ENCODE assay signal across 19 cellular contexts in the genomic region with DNA sequence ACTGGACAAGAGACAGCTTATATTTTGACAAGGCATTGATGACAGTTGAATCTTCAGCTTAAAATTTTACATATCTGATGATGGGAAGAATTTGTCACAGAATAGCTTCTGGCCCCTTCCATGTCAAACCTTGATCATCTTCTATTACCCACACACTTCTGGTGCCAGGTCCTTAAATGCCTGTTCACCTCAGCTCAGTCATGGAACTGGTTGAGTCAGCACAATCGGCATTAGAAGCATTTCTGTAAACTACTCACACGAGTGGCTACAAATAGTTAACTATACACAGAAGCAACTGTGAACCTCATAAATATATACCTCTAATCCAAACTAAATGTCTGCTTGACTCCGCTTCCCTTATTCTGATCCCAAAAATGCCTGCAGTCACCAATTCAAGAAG.
"Had no signal": no experiment of that assay in that cellular context is flagged by ENCODE, and none has a peak within 500 bp of the region (broad histone marks: within the 10 kb centered on the region; RNA-seq: fewer than 3 reads in every experiment).

No MANE protein-coding gene starts in this region.

- H3K4me3 ChIP-seq: tibial nerve, uterus had no signal

- H3K9me3 Mint-ChIP-seq: activated naive CD8-positive, alpha-beta T cell treated with anti-CD3 and anti-CD28 coated beads for 36 hours; effector memory CD8-positive, alpha-beta T cell; natural killer cell treated with Interleukin-12 subunit alpha and Interleukin-12 subunit beta and Interleukin-15 and Interleukin-18, amount 100 ng/mL, for 72 hours had no signal

- H3K4me1 ChIP-seq: uterus had no signal

- H3K4me3 Mint-ChIP-seq: activated CD4-positive, alpha-beta T cell treated with anti-CD3 and anti-CD28 coated beads, Interleukin-2, amount 10 ng/mL, durations not matched to agents 7 days and 5 days; activated naive CD8-positive, alpha-beta T cell treated with anti-CD3 and anti-CD28 coated beads for 36 hours; activated T-cell treated with anti-CD3 and anti-CD28 coated beads, Interleukin-2, amount 50 U/mL, for 72 hours; effector memory CD8-positive, alpha-beta T cell; natural killer cell treated with Interleukin-12 subunit alpha and Interleukin-12 subunit beta and Interleukin-15 and Interleukin-18, amount 100 ng/mL, for 72 hours had no signal

- DNase-seq: activated CD4-positive, alpha-beta T cell treated with anti-CD3 and anti-CD28 coated beads, Interleukin-2, amount 10 ng/mL, durations not matched to agents 7 days and 5 days; activated CD4-positive, CD25-positive, alpha-beta regulatory T cell; activated CD8-positive, alpha-beta memory T cell treated with anti-CD3 and anti-CD28 coated beads, Interleukin-2, amount 50 U/mL, for 48 hours; activated gamma-delta T cell; activated naive CD8-positive, alpha-beta T cell treated with anti-CD3 and anti-CD28 coated beads for 36 hours; activated T-cell treated with anti-CD3 and anti-CD28 coated beads, Interleukin-2, amount 50 U/mL, for 72 hours; dermis blood vessel endothelial cell; effector memory CD8-positive, alpha-beta T cell; hippocampal formation; mesenchymal stem cell; posterior cingulate gyrus; small intestine; stimulated activated CD4-positive, alpha-beta T cell treated with anti-CD3 and anti-CD28 coated beads, Interleukin-4, amount 100 ng/mL, for 4 hours; stimulated activated CD8-positive, alpha-beta memory T cell treated with anti-CD3 and anti-CD28 coated beads, Interleukin-4, amount 100 ng/mL, for 48 hours; stimulated activated naive CD4-positive, alpha-beta T cell treated with Interleukin-2 at 50 U/mL for 16 hours; substantia nigra; uterus had no signal

- H3K9me3 ChIP-seq: tibial nerve, uterus had no signal

- H3K27me3 ChIP-seq: tibial nerve, uterus had no signal

- H3K36me3 Mint-ChIP-seq: natural killer cell treated with Interleukin-12 subunit alpha and Interleukin-12 subunit beta and Interleukin-15 and Interleukin-18, amount 100 ng/mL, for 72 hours had no signal

- H3K27me3 Mint-ChIP-seq: activated CD4-positive, alpha-beta T cell treated with anti-CD3 and anti-CD28 coated beads, Interleukin-2, amount 10 ng/mL, durations not matched to agents 7 days and 5 days; activated naive CD8-positive, alpha-beta T cell treated with anti-CD3 and anti-CD28 coated beads for 36 hours had no signal

- H3K36me3 ChIP-seq: tibial nerve, uterus had no signal

- H3K27ac Mint-ChIP-seq: activated CD4-positive, alpha-beta T cell treated with anti-CD3 and anti-CD28 coated beads, Interleukin-2, amount 10 ng/mL, durations not matched to agents 7 days and 5 days; activated naive CD8-positive, alpha-beta T cell treated with anti-CD3 and anti-CD28 coated beads for 36 hours; activated T-cell treated with anti-CD3 and anti-CD28 coated beads, Interleukin-2, amount 50 U/mL, for 72 hours; effector memory CD8-positive, alpha-beta T cell; natural killer cell treated with Interleukin-12 subunit alpha and Interleukin-12 subunit beta and Interleukin-15 and Interleukin-18, amount 100 ng/mL, for 72 hours had no signal

- H3K27ac ChIP-seq: tibial nerve, uterus had no signal

- ATAC-seq: activated T-cell treated with anti-CD3 and anti-CD28 coated beads, Interleukin-2, amount 50 U/mL, for 72 hours; effector memory CD8-positive, alpha-beta T cell; natural killer cell treated with Interleukin-12 subunit alpha and Interleukin-12 subunit beta and Interleukin-15 and Interleukin-18, amount 100 ng/mL, for 72 hours had no signal
